ENCODE assay signal across 8 cellular contexts in the genomic region with DNA sequence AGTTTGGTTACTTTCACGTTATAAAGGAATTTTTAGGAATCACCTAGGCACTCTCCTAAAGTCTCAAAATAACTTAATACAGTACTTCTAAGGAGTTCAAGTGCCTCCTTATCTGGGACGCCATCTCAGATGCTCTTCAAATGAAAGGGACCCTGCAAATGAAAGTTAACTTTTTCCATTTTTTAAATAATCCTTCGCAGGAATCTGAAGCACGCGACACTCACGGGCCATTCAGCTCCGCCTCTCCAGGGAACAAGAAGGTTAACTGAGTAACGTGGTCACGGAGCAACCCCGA. TPM values are rescaled to one million over a fixed set of nuclear protein-coding genes. Genes with fewer than 3 reads are reported as not detected.
DNase-seq lines count a peak whose midpoint lies in the region; TF ChIP-seq lines count a peak whose summit lies in the region.

No MANE protein-coding gene starts in this region.

- peaks cover 13% of the 10 kb centered on the region for H3K36me3 Mint-ChIP-seq in T-helper 2 cell treated with Interferon-gamma antibody and Interleukin-4, amounts not matched to agents 5 μg/mL and 100 μg/mL, for 36 hours (ENCODE audit: low read depth)
- H3K36me3 Mint-ChIP-seq in activated CD4-positive, alpha-beta memory T cell treated with anti-CD3 and anti-CD28 coated beads for 36 hours: peaks cover 17% of the 10 kb centered on the region

- no peak for TF ChIP-seq POLR2A in suprapubic skin (IDR thresholded peaks at IDR 0.05)

- WGBS in suprapubic skin: 0% methylated on average over 10 of the region's 10 CpGs

- H3K27me3 ChIP-seq in iPS-15b (ENCODE audit: control insufficient read depth, insufficient read depth, low read length): no peaks in the 10 kb centered on the region
- H3K27me3 ChIP-seq in suprapubic skin: no peaks in the 10 kb centered on the region

- H3K27ac Mint-ChIP-seq in T-helper 2 cell treated with Interferon-gamma antibody and Interleukin-4, amounts not matched to agents 5 μg/mL and 100 μg/mL, for 36 hours: peak overlapping the region; percentile 99
- peak overlapping the region; percentile 96 for H3K27ac Mint-ChIP-seq in activated CD4-positive, alpha-beta memory T cell treated with anti-CD3 and anti-CD28 coated beads for 36 hours

- POLR2A ChIA-PET in activated CD4-positive, alpha-beta memory T cell treated with anti-CD3 and anti-CD28 coated beads for 36 hours (lab: Charles Lee): interaction anchor here (1.0 to 2.3 kb wide), 3 partner anchors 11 to 155 kb away, joined by 3 to 26 read pairs (median 9); a partner anchor contains a TSS

- H3K9ac ChIP-seq in iPS-15b (ENCODE audit: low read depth, low read length): peak overlapping the region; percentile 92

- H3K9me3 ChIP-seq in iPS-15b (ENCODE audit: control insufficient read depth, insufficient read depth, low read length): no peaks in the 10 kb centered on the region
- H3K9me3 ChIP-seq in suprapubic skin: no peaks in the 10 kb centered on the region

- intact Hi-C loops in activated CD4-positive, alpha-beta memory T cell treated with anti-CD3 and anti-CD28 coated beads for 36 hours (cut with micrococcal nuclease): loop anchor here (10.0 kb wide), 1 partner anchor 491 kb away; no protein-coding TSS in a partner anchor

- H3K4me3 Mint-ChIP-seq in T-helper 2 cell treated with Interferon-gamma antibody and Interleukin-4, amounts not matched to agents 5 μg/mL and 100 μg/mL, for 36 hours: peak overlapping the region; percentile 99
- peak overlapping the region; percentile 97 for H3K4me3 Mint-ChIP-seq in activated CD4-positive, alpha-beta memory T cell treated with anti-CD3 and anti-CD28 coated beads for 36 hours

- H3K27ac ChIP-seq in suprapubic skin: peak overlapping the region; percentile 96

- peak overlapping the region; percentile 93 for H3K4me3 ChIP-seq in iPS-15b (ENCODE audit: low read depth, low read length)
- H3K4me3 ChIP-seq in suprapubic skin: peak overlapping the region; percentile 82

- H3K27me3 Mint-ChIP-seq in T-helper 2 cell treated with Interferon-gamma antibody and Interleukin-4, amounts not matched to agents 5 μg/mL and 100 μg/mL, for 36 hours (ENCODE audit: low read depth): no peaks in the 10 kb centered on the region
- no peaks in the 10 kb centered on the region for H3K27me3 Mint-ChIP-seq in activated CD4-positive, alpha-beta memory T cell treated with anti-CD3 and anti-CD28 coated beads for 36 hours

- TF ChIP-seq EP300 in suprapubic skin (IDR thresholded peaks at IDR 0.05): no peak

- no peaks in the 10 kb centered on the region for H3K36me3 ChIP-seq in iPS-15b (ENCODE audit: control insufficient read depth, insufficient read depth, low read length)
- H3K36me3 ChIP-seq in suprapubic skin: no peaks in the 10 kb centered on the region

- TF ChIP-seq CTCF in suprapubic skin (IDR thresholded peaks at IDR 0.05): no peak

- H3K4me1 ChIP-seq in iPS-15b (ENCODE audit: control insufficient read depth, insufficient read depth, low read length): no peaks in the 10 kb centered on the region
- peaks cover 51% of the 10 kb centered on the region for H3K4me1 ChIP-seq in suprapubic skin

- peaks cover 54% of the 10 kb centered on the region for H3K4me1 Mint-ChIP-seq in T-helper 2 cell treated with Interferon-gamma antibody and Interleukin-4, amounts not matched to agents 5 μg/mL and 100 μg/mL, for 36 hours (ENCODE audit: low read depth)
- peaks cover 54% of the 10 kb centered on the region for H3K4me1 Mint-ChIP-seq in activated CD4-positive, alpha-beta memory T cell treated with anti-CD3 and anti-CD28 coated beads for 36 hours (ENCODE audit: low read depth)

- H3K9me3 Mint-ChIP-seq in T-helper 2 cell treated with Interferon-gamma antibody and Interleukin-4, amounts not matched to agents 5 μg/mL and 100 μg/mL, for 36 hours: no peaks in the 10 kb centered on the region
- no peaks in the 10 kb centered on the region for H3K9me3 Mint-ChIP-seq in activated CD4-positive, alpha-beta memory T cell treated with anti-CD3 and anti-CD28 coated beads for 36 hours

- CTCF ChIA-PET in activated CD4-positive, alpha-beta memory T cell treated with anti-CD3 and anti-CD28 coated beads for 36 hours (lab: Charles Lee): interaction anchor here (1.8 kb wide), 1 partner anchor 156 kb away, joined by 7 read pairs; no protein-coding TSS in a partner anchor

- no peak for DNase-seq in T-helper 2 cell treated with Interferon-gamma antibody and Interleukin-4, amounts not matched to agents 5 μg/mL and 100 μg/mL, for 36 hours (ENCODE audit: low spot score)
- DNase-seq in T-helper 2 cell (no peak), suprapubic skin (ENCODE audit: low spot score in 2 of 2) (no peak), NCI-H345 treated with DMSO at 0.1 percent for 48 hours (lab: John Stamatoyannopoulos, UW; ENCODE audit: unreplicated experiment) (no peak), inferior parietal cortex (ENCODE audit: extremely low spot score) (no peak)
- DNase-seq in activated CD4-positive, alpha-beta memory T cell treated with anti-CD3 and anti-CD28 coated beads for 36 hours: no peak
- no peak for DNase-seq in stimulated activated CD4-positive, alpha-beta T cell treated with anti-CD3 and anti-CD28 coated beads, Interleukin-15, amount 100 ng/mL, for 24 hours

RNA-seq across cellular contexts. Expression of a gene that starts 0.5 kb away (rescaled TPM):
- total RNA-seq in activated CD4-positive, alpha-beta memory T cell treated with anti-CD3 and anti-CD28 coated beads for 36 hours: 10 to 100 TPM; 82.5 to 87.1 TPM
- 10 to 100 TPM; 41.8 to 66.5 (median 51.4) TPM for total RNA-seq in suprapubic skin
